In genomic region chr10:33735463-33735862, GRCh38 we compare ENCODE assay signal across 18 cellular contexts.
DNase-seq lines count a peak whose midpoint lies in the region; ATAC-seq, FAIRE-seq and TF ChIP-seq lines count a peak whose summit lies in the region.
"Had no signal": no experiment of that assay in that cellular context is flagged by ENCODE, and none has a peak within 500 bp of the region (broad histone marks: within the 10 kb centered on the region; RNA-seq: fewer than 3 reads in every experiment).

No MANE protein-coding gene starts in this region.

- TF ChIP-seq CTCF in A549 (IDR thresholded peaks at IDR 0.05), result no peak
- no peak for TF ChIP-seq CTCF in fibroblast of pulmonary artery (IDR thresholded peaks at IDR 0.05; ENCODE audit: low read length, missing control alignments)
- TF ChIP-seq CTCF in HepG2 (CRISPR knock-in tag; IDR thresholded peaks at IDR 0.05), result no peak

- TF ChIP-seq POLR2A in A549 (IDR thresholded peaks at IDR 0.05; ENCODE audit: low read length), result no peak
- TF ChIP-seq POLR2A in HepG2 (IDR thresholded peaks at IDR 0.05; ENCODE audit: insufficient read depth in 1 of 2, low read depth in 2 of 2, low read length in 2 of 2), result no peak

- no TSS peak for BruUV-seq in HepG2 (replicated peaks; lab: Mats Ljungman, UMichigan)

- no peak overlapping the region for H3K9ac ChIP-seq in HepG2 (ENCODE audit: insufficient read depth, low read depth, low read length)

- DNase-seq in A549 (ENCODE audit: low read depth in 1 of 2, low spot score in 1 of 2) (peak in 1 of 2 experiments; percentile 41), NCI-H774 (lab: John Stamatoyannopoulos, UW) (peak; percentile 23), fibroblast of pulmonary artery (ENCODE audit: low read depth) (peak; percentile 25), OCI-M2 (lab: John Stamatoyannopoulos, UW; ENCODE audit: unreplicated experiment) (no peak), NCI-H1092 (lab: John Stamatoyannopoulos, UW) (no peak), HepG2 (ENCODE audit: low spot score) (no peak), foreskin melanocyte (no peak)
- DNase-seq: activated CD8-positive, alpha-beta memory T cell treated with anti-CD3 and anti-CD28 coated beads for 24 hours; activated gamma-delta T cell treated with Interleukin-2 at 50 U/mL for 16 hours; DMS79 treated with DMSO at 0.1 percent for 48 hours; NCI-H1694; NCI-H524; Right ventricle myocardium superior; stimulated activated CD4-positive, alpha-beta T cell treated with anti-CD3 and anti-CD28 coated beads, Interleukin-2, amount 100 ng/mL, for 48 hours had no signal

- intact Hi-C loops in HepG2 (cut with micrococcal nuclease; ENCODE audit: unreplicated experiment), result no loop called here

- H3K9me3 ChIP-seq in A549 (no peaks in the 10 kb centered on the region), HepG2 (ENCODE audit: low read length) (no peaks in the 10 kb centered on the region)
- H3K9me3 ChIP-seq: vagina had no signal

- POLR2A ChIA-PET in A549 (lab: Yijun Ruan, JAX), result no interaction called here
- POLR2A ChIA-PET in HepG2 (lab: Yijun Ruan, JAX), result no interaction called here

- TF ChIP-seq EP300 in A549 (IDR thresholded peaks at IDR 0.05), result no peak
- TF ChIP-seq EP300 in HepG2 (IDR thresholded peaks at IDR 0.05; ENCODE audit: low read depth in 2 of 2, low read length in 2 of 2), result no peak
- no peak for TF ChIP-seq EP300 in HepG2 (CRISPR knock-in tag; IDR thresholded peaks at IDR 0.05; ENCODE audit: borderline replicate concordance)

- no peaks in the 10 kb centered on the region for H4K20me1 ChIP-seq in HepG2 (ENCODE audit: insufficient read depth, low read length)

- 25% methylated on average over 2 of the region's 2 CpGs for WGBS in A549 (ENCODE audit: missing lambda C conversion rate)
- 12% methylated on average over 2 of the region's 2 CpGs for WGBS in HepG2 (ENCODE audit: low lambda C conversion rate)

- CTCF ChIA-PET in A549 (lab: Yijun Ruan, JAX), result no interaction called here
- CTCF ChIA-PET in HepG2 (lab: Yijun Ruan, JAX; ENCODE audit: low intra/inter-chr PET ratio, low total read pairs), result no interaction called here

- peak overlapping the region; percentile 20 for H3K4me2 ChIP-seq in A549
- H3K4me2 ChIP-seq in HepG2 (ENCODE audit: low read depth, low read length), result no peak overlapping the region

- no peak overlapping the region for H3K4me3 ChIP-seq in A549
- H3K4me3 ChIP-seq in fibroblast of pulmonary artery (replicated peaks; ENCODE audit: low read depth, low read length), result no peak overlapping the region
- H3K4me3 ChIP-seq in HepG2 (replicated peaks in 1 of 3; ENCODE audit: insufficient read depth in 1 of 3, low read depth in 2 of 3, low read length in 3 of 3), result no peak overlapping the region
- H3K4me3 ChIP-seq: vagina had no signal

- H3K27ac ChIP-seq in A549 (no peak overlapping the region), HepG2 (ENCODE audit: extremely low read length, insufficient read depth, low read length) (no peak overlapping the region)
- H3K27ac ChIP-seq: vagina had no signal

- H2AFZ ChIP-seq in HepG2 (ENCODE audit: low read length), result no peak overlapping the region

- ATAC-seq in A549, result peak in 1 of 2 experiments; percentile 23; a peak in 1 of 6 replicates
- ATAC-seq in GM18907 (IDR thresholded peaks at IDR 0.05; ENCODE audit: unreplicated experiment), result peak; percentile 51
- no peak for ATAC-seq in HepG2
- ATAC-seq: stimulated activated effector memory CD8-positive, alpha-beta T cell treated with anti-CD3 and anti-CD28 coated beads, Interleukin-12 subunit alpha, Interleukin-12 subunit beta, amount 100 ng/mL, for 72 hours had no signal

- H3K4me1 ChIP-seq in A549 (peaks cover 16% of the 10 kb centered on the region; the same call in 2 of the 3 replicates), HepG2 (ENCODE audit: insufficient read depth, low read length) (peaks cover 10% of the 10 kb centered on the region; the same call in 1 of the 2 replicates)
- H3K4me1 ChIP-seq: vagina had no signal

- TF ChIP-seq RAD21 in A549 (conservative IDR thresholded peaks at IDR 0.05 in 1 of 2, IDR thresholded peaks at IDR 0.05 in 1 of 2), result no peak
- no peak for TF ChIP-seq RAD21 in HepG2 (CRISPR knock-in tag; IDR thresholded peaks at IDR 0.05)

- no peaks in the 10 kb centered on the region for H3K79me2 ChIP-seq in HepG2 (ENCODE audit: insufficient read depth, low read length)

- in situ Hi-C loops in HepG2 (cut with HindIII; ENCODE audit: extremely low pct_ligation_motif_present, low pct_unique_long_range_greater_than_20kb), result no loop called here

- FAIRE-seq in A549 (lab: Jason Lieb, UNC) (no peak), HepG2 (lab: Jason Lieb, UNC) (no peak)
- FAIRE-seq: TTC549 had no signal

- H3K36me3 ChIP-seq in HepG2 (replicated peaks in 1 of 2; ENCODE audit: control insufficient read depth in 1 of 2, insufficient read depth in 2 of 2, low read length in 2 of 2), result no peaks in the 10 kb centered on the region
- H3K36me3 ChIP-seq: vagina had no signal

- H3K27me3 ChIP-seq in HepG2 (ENCODE audit: control insufficient read depth in 1 of 2, insufficient read depth in 2 of 2, low read length in 2 of 2), result no peaks in the 10 kb centered on the region; a peak in 1 of 5 replicates
- H3K27me3 ChIP-seq: vagina had no signal

TF ChIP-seq in A549, 52 proteins besides CTCF, POLR2A, EP300 and RAD21:
- TF ChIP-seq FOSL2 (IDR thresholded peaks at IDR 0.05) (no peak), FOSL2 (CRISPR knock-in tag; IDR thresholded peaks at IDR 0.05) (peak; percentile 53), HDAC2 (IDR thresholded peaks at IDR 0.05) (no peak)
TF ChIP-seq in A549: peak in this region for 1.

TF ChIP-seq in HepG2, 621 proteins besides CTCF, POLR2A, EP300 and RAD21:
- TF ChIP-seq SAFB2 (CRISPR knock-in tag; IDR thresholded peaks at IDR 0.05; ENCODE audit: borderline replicate concordance, low read depth), result no peak
- TF ChIP-seq GPBP1L1 (CRISPR knock-in tag; IDR thresholded peaks at IDR 0.05), result no peak
- TF ChIP-seq NFIB (CRISPR knock-in tag; IDR thresholded peaks at IDR 0.05; ENCODE audit: borderline replicate concordance), result no peak

Comparison
In these comparisons a context has a peak if more than half of its experiments do, and no peak if none do; other contexts are left out.
1. DNase-seq: peak in NCI-H774 (single experiment) and fibroblast of pulmonary artery (single experiment); none in OCI-M2 (single experiment), NCI-H1092 (single experiment), HepG2 (single experiment) and foreskin melanocyte (single experiment).